9 cellular contexts compared by ENCODE assay signal in genomic region chr2:38642373-38643017, GRCh38. TPM values are rescaled to one million over a fixed set of nuclear protein-coding genes. Genes with fewer than 3 reads are reported as not detected.
DNase-seq lines count a peak whose midpoint lies in the region; ATAC-seq and TF ChIP-seq lines count a peak whose summit lies in the region.
"Not testable (repeated sequence)": the region's sequence is repeated elsewhere in the genome, so short reads cannot be mapped to it uniquely, and the experiment has no call there.
"Had no signal": no experiment of that assay in that cellular context is flagged by ENCODE, and none has a peak within 500 bp of the region (broad histone marks: within the 10 kb centered on the region; RNA-seq: fewer than 3 reads in every experiment).

No MANE protein-coding gene starts in this region.

- not testable (repeated sequence) for H3K36me3 ChIP-seq in CD4-positive, CD25-positive, alpha-beta regulatory T cell (ENCODE audit: control insufficient read depth, insufficient read depth, low read length); neutrophil

- not testable (repeated sequence) for H3K4me3 ChIP-seq in CD4-positive, CD25-positive, alpha-beta regulatory T cell (ENCODE audit: low read depth, low read length); NB4 (ENCODE audit: low read depth, low read length); neutrophil (ENCODE audit: low read depth in 1 of 2, low read length in 1 of 2)

- CTCF ChIA-PET in activated CD8-positive, alpha-beta T cell treated with anti-CD3 and anti-CD28 coated beads, Interleukin-2, amount 10 ng/mL, durations not matched to agents 7 days and 5 days (lab: Charles Lee): interaction anchor here (1.5 to 3.2 kb wide), 5 partner anchors 11 to 39 kb away, joined by 6 to 13 read pairs (median 11); partner anchors contain the start of genes GALM and HNRNPLL
- CTCF ChIA-PET in activated naive CD4-positive, alpha-beta T cell treated with anti-CD3 and anti-CD28 coated beads, Interleukin-2, amount 10 ng/mL, durations not matched to agents 7 days and 5 days (lab: Charles Lee): interaction anchor here (0.7 kb wide), 1 partner anchor 37 kb away, joined by 3 read pairs; no protein-coding TSS in a partner anchor

- H3K27ac Mint-ChIP-seq in CD4-positive, CD25-positive, alpha-beta regulatory T cell: peak overlapping the region; percentile 72 to 88 (median 78)
- peak overlapping the region; percentile 78 for H3K27ac Mint-ChIP-seq in T-helper 2 cell treated with Interferon-gamma antibody and Interleukin-4, amounts not matched to agents 5 μg/mL and 100 μg/mL, for 36 hours
- H3K27ac Mint-ChIP-seq in activated CD8-positive, alpha-beta T cell treated with anti-CD3 and anti-CD28 coated beads, Interleukin-2, amount 10 ng/mL, durations not matched to agents 7 days and 5 days: peak overlapping the region; percentile 76
- H3K27ac Mint-ChIP-seq in activated naive CD4-positive, alpha-beta T cell treated with anti-CD3 and anti-CD28 coated beads, Interleukin-2, amount 10 ng/mL, durations not matched to agents 7 days and 5 days: peak overlapping the region; percentile 76
- peak overlapping the region; percentile 48 for H3K27ac Mint-ChIP-seq in dendritic cell treated with granulocyte-macrophage colony-stimulating factor and Interleukin-4, amounts not matched to agents 40 ng/mL and 50 ng/mL, for 4 days

- ATAC-seq in CD4-positive, CD25-positive, alpha-beta regulatory T cell (ENCODE audit: low read depth in 2 of 2); activated CD8-positive, alpha-beta T cell treated with anti-CD3 and anti-CD28 coated beads, Interleukin-2, amount 10 ng/mL, durations not matched to agents 7 days and 5 days: not testable (repeated sequence)

- POLR2A ChIA-PET in activated CD8-positive, alpha-beta T cell treated with anti-CD3 and anti-CD28 coated beads, Interleukin-2, amount 10 ng/mL, durations not matched to agents 7 days and 5 days (lab: Charles Lee): interaction anchor here (1.6 to 3.4 kb wide), 3 partner anchors 11 to 108 kb away, joined by 4 to 20 read pairs (median 7); partner anchors contain the start of gene SRSF7

- H3K9me3 ChIP-seq in CD4-positive, CD25-positive, alpha-beta regulatory T cell (ENCODE audit: control insufficient read depth in 2 of 2, low read length in 2 of 2); neutrophil: not testable (repeated sequence)

- not testable (repeated sequence) for H3K27ac ChIP-seq in CD4-positive, CD25-positive, alpha-beta regulatory T cell (ENCODE audit: insufficient read depth, low read length, poor library complexity, severe bottlenecking)
- H3K27ac ChIP-seq in neutrophil: peak overlapping the region; percentile 88

- intact Hi-C loops in dendritic cell treated with granulocyte-macrophage colony-stimulating factor and Interleukin-4, amounts not matched to agents 40 ng/mL and 50 ng/mL, for 4 days (cut with micrococcal nuclease): not testable (repeated sequence)

- H3K9me3 Mint-ChIP-seq in CD4-positive, CD25-positive, alpha-beta regulatory T cell; T-helper 2 cell treated with Interferon-gamma antibody and Interleukin-4, amounts not matched to agents 5 μg/mL and 100 μg/mL, for 36 hours; activated CD8-positive, alpha-beta T cell treated with anti-CD3 and anti-CD28 coated beads, Interleukin-2, amount 10 ng/mL, durations not matched to agents 7 days and 5 days (ENCODE audit: insufficient read depth); activated naive CD4-positive, alpha-beta T cell treated with anti-CD3 and anti-CD28 coated beads, Interleukin-2, amount 10 ng/mL, durations not matched to agents 7 days and 5 days; dendritic cell treated with granulocyte-macrophage colony-stimulating factor and Interleukin-4, amounts not matched to agents 40 ng/mL and 50 ng/mL, for 4 days: not testable (repeated sequence)

- peaks cover 16% of the 10 kb centered on the region for H3K4me1 ChIP-seq in CD4-positive, CD25-positive, alpha-beta regulatory T cell (ENCODE audit: control insufficient read depth, insufficient read depth, low read length, poor library complexity, severe bottlenecking)
- peaks cover 15 to 37% of the 10 kb centered on the region in 2 experiments for H3K4me1 ChIP-seq in neutrophil (ENCODE audit: control insufficient read depth in 1 of 2, insufficient read depth in 1 of 2, low read depth in 1 of 2, low read length in 1 of 2)

- H3K4me1 Mint-ChIP-seq in CD4-positive, CD25-positive, alpha-beta regulatory T cell: peaks cover 7 to 34% (median 21%) of the 10 kb centered on the region in 4 donors
- H3K4me1 Mint-ChIP-seq in T-helper 2 cell treated with Interferon-gamma antibody and Interleukin-4, amounts not matched to agents 5 μg/mL and 100 μg/mL, for 36 hours (ENCODE audit: low read depth): peaks cover 51% of the 10 kb centered on the region
- H3K4me1 Mint-ChIP-seq in activated CD8-positive, alpha-beta T cell treated with anti-CD3 and anti-CD28 coated beads, Interleukin-2, amount 10 ng/mL, durations not matched to agents 7 days and 5 days (ENCODE audit: low read depth): peaks cover 34% of the 10 kb centered on the region
- H3K4me1 Mint-ChIP-seq in activated naive CD4-positive, alpha-beta T cell treated with anti-CD3 and anti-CD28 coated beads, Interleukin-2, amount 10 ng/mL, durations not matched to agents 7 days and 5 days: peaks cover 46% of the 10 kb centered on the region
- not testable (repeated sequence) for H3K4me1 Mint-ChIP-seq in dendritic cell treated with granulocyte-macrophage colony-stimulating factor and Interleukin-4, amounts not matched to agents 40 ng/mL and 50 ng/mL, for 4 days (ENCODE audit: low read depth)

- not testable (repeated sequence) for H3K4me3 Mint-ChIP-seq in CD4-positive, CD25-positive, alpha-beta regulatory T cell; T-helper 2 cell treated with Interferon-gamma antibody and Interleukin-4, amounts not matched to agents 5 μg/mL and 100 μg/mL, for 36 hours; activated CD8-positive, alpha-beta T cell treated with anti-CD3 and anti-CD28 coated beads, Interleukin-2, amount 10 ng/mL, durations not matched to agents 7 days and 5 days; activated naive CD4-positive, alpha-beta T cell treated with anti-CD3 and anti-CD28 coated beads, Interleukin-2, amount 10 ng/mL, durations not matched to agents 7 days and 5 days; dendritic cell treated with granulocyte-macrophage colony-stimulating factor and Interleukin-4, amounts not matched to agents 40 ng/mL and 50 ng/mL, for 4 days

- not testable (repeated sequence) for TF ChIP-seq POLR2A in NB4 (IDR thresholded peaks at IDR 0.05; ENCODE audit: extremely low read depth, insufficient read length)

- not testable (repeated sequence) for H3K27me3 Mint-ChIP-seq in CD4-positive, CD25-positive, alpha-beta regulatory T cell; T-helper 2 cell treated with Interferon-gamma antibody and Interleukin-4, amounts not matched to agents 5 μg/mL and 100 μg/mL, for 36 hours (ENCODE audit: low read depth); activated CD8-positive, alpha-beta T cell treated with anti-CD3 and anti-CD28 coated beads, Interleukin-2, amount 10 ng/mL, durations not matched to agents 7 days and 5 days (ENCODE audit: low read depth); activated naive CD4-positive, alpha-beta T cell treated with anti-CD3 and anti-CD28 coated beads, Interleukin-2, amount 10 ng/mL, durations not matched to agents 7 days and 5 days; dendritic cell treated with granulocyte-macrophage colony-stimulating factor and Interleukin-4, amounts not matched to agents 40 ng/mL and 50 ng/mL, for 4 days

- TF ChIP-seq CTCF in NB4 (IDR thresholded peaks at IDR 0.05; ENCODE audit: low read depth, low read length); neutrophil (IDR thresholded peaks at IDR 0.05): not testable (repeated sequence)

- DNase-seq in CD4-positive, CD25-positive, alpha-beta regulatory T cell; T-helper 2 cell treated with Interferon-gamma antibody and Interleukin-4, amounts not matched to agents 5 μg/mL and 100 μg/mL, for 36 hours (ENCODE audit: low spot score); activated CD8-positive, alpha-beta T cell treated with anti-CD3 and anti-CD28 coated beads, Interleukin-2, amount 10 ng/mL, durations not matched to agents 7 days and 5 days; activated naive CD4-positive, alpha-beta T cell treated with anti-CD3 and anti-CD28 coated beads, Interleukin-2, amount 10 ng/mL, durations not matched to agents 7 days and 5 days: not testable (repeated sequence)
- peak; percentile 43 for DNase-seq in CMK (ENCODE audit: low read depth)
- DNase-seq in NB4 (ENCODE audit: low read depth): peak; percentile 57

- not testable (repeated sequence) for H3K36me3 Mint-ChIP-seq in CD4-positive, CD25-positive, alpha-beta regulatory T cell; activated naive CD4-positive, alpha-beta T cell treated with anti-CD3 and anti-CD28 coated beads, Interleukin-2, amount 10 ng/mL, durations not matched to agents 7 days and 5 days; dendritic cell treated with granulocyte-macrophage colony-stimulating factor and Interleukin-4, amounts not matched to agents 40 ng/mL and 50 ng/mL, for 4 days (ENCODE audit: low read depth)
- peaks cover 12% of the 10 kb centered on the region for H3K36me3 Mint-ChIP-seq in T-helper 2 cell treated with Interferon-gamma antibody and Interleukin-4, amounts not matched to agents 5 μg/mL and 100 μg/mL, for 36 hours (ENCODE audit: low read depth)
- H3K36me3 Mint-ChIP-seq in activated CD8-positive, alpha-beta T cell treated with anti-CD3 and anti-CD28 coated beads, Interleukin-2, amount 10 ng/mL, durations not matched to agents 7 days and 5 days (ENCODE audit: low read depth): peaks cover 17% of the 10 kb centered on the region

- not testable (repeated sequence) for H3K27me3 ChIP-seq in CD4-positive, CD25-positive, alpha-beta regulatory T cell (ENCODE audit: control insufficient read depth, insufficient read depth, low read length); neutrophil

RNA-seq across cellular contexts. Expression of gene GALM, which starts 23.4 kb away (rescaled TPM):
- 46.8 TPM for total RNA-seq in CD4-positive, CD25-positive, alpha-beta regulatory T cell
- polyA plus RNA-seq in CD4-positive, CD25-positive, alpha-beta regulatory T cell: 10 to 100 TPM; 47.5 to 75.2 (median 51.4) TPM
- total RNA-seq in activated CD8-positive, alpha-beta T cell treated with anti-CD3 and anti-CD28 coated beads, Interleukin-2, amount 10 ng/mL, durations not matched to agents 7 days and 5 days: 10 to 100 TPM; 27.6 TPM
- total RNA-seq: H4 had no signal

RNA-seq across cellular contexts. Expression of gene HNRNPLL, which starts 39.8 kb away (rescaled TPM):
- 124 TPM for total RNA-seq in CD4-positive, CD25-positive, alpha-beta regulatory T cell
- polyA plus RNA-seq in CD4-positive, CD25-positive, alpha-beta regulatory T cell: 10 to 100 TPM; 59.6 to 81.3 (median 69.9) TPM
- total RNA-seq in activated CD8-positive, alpha-beta T cell treated with anti-CD3 and anti-CD28 coated beads, Interleukin-2, amount 10 ng/mL, durations not matched to agents 7 days and 5 days: 10 to 100 TPM; 46.5 to 46.6 TPM
